In genomic region chr18:5582849-5583667, GRCh38 we compare ENCODE assay signal across 12 cellular contexts. TPM values are rescaled to one million over a fixed set of nuclear protein-coding genes. Genes with fewer than 3 reads are reported as not detected.
A peak's percentile ranks its signal among the peaks of the same experiment; 100 is the strongest.
DNase-seq lines count a peak whose midpoint lies in the region; ATAC-seq and TF ChIP-seq lines count a peak whose summit lies in the region.
"Had no signal": no experiment of that assay in that cellular context is flagged by ENCODE, and none has a peak within 500 bp of the region (broad histone marks: within the 10 kb centered on the region; RNA-seq: fewer than 3 reads in every experiment).

No MANE protein-coding gene starts in this region.

- ATAC-seq in gastroesophageal sphincter (peak; percentile 67), HG03354 (IDR thresholded peaks at IDR 0.05; ENCODE audit: poor library complexity, severe bottlenecking, unreplicated experiment) (no peak)
- ATAC-seq: left colon had no signal

- WGBS in gastroesophageal sphincter (ENCODE audit: low coverage in 1 of 2), 2 donors, result 36 to 38% methylated on average over 8 to 10 of the region's 10 CpGs
- WGBS in neuronal stem cell (ENCODE audit: extremely low coverage in 2 of 2, insufficient read length in 2 of 2, insufficient replicate concordance in 1 of 2), 2 donors, result no CpG with 5 or more reads among the region's 10 CpGs

- peak overlapping the region; percentile 89 for H3K18ac ChIP-seq in neuronal stem cell (ENCODE audit: low read length)

- no peak overlapping the region for H2AK5ac ChIP-seq in neuronal stem cell (ENCODE audit: low read depth, low read length)

- H3K36me3 ChIP-seq in gastroesophageal sphincter (no peaks in the 10 kb centered on the region), neuronal stem cell (replicated peaks in 1 of 2; ENCODE audit: control insufficient read depth in 2 of 2, insufficient read depth in 2 of 2, low read length in 2 of 2) (no peaks in the 10 kb centered on the region)
- H3K36me3 ChIP-seq: HAP-1 had no signal

- H3K4me3 ChIP-seq in AG04450 (ENCODE audit: low read depth, low read length) (no peak overlapping the region), gastroesophageal sphincter (no peak overlapping the region), neuronal stem cell (ENCODE audit: low read length in 2 of 2) (no peak overlapping the region)
- H3K4me3 ChIP-seq: HAP-1 had no signal

- no peak overlapping the region for H3K14ac ChIP-seq in neuronal stem cell (ENCODE audit: low read length)

- no peak overlapping the region for H2BK12ac ChIP-seq in neuronal stem cell (ENCODE audit: low read length)

- H3K27me3 ChIP-seq in AG04450 (ENCODE audit: control insufficient read depth, insufficient read depth, low read length) (no peaks in the 10 kb centered on the region), gastroesophageal sphincter (no peaks in the 10 kb centered on the region), neuronal stem cell (ENCODE audit: control insufficient read depth in 3 of 3, insufficient read depth in 3 of 3, low read depth in 1 of 3, low read length in 3 of 3) (no peaks in the 10 kb centered on the region)

- POLR2A ChIA-PET in AG04450 (lab: Yijun Ruan, JAX) (no interaction called here), GM10248 (lab: Yijun Ruan, JAX) (no interaction called here)

- H2BK15ac ChIP-seq in neuronal stem cell (ENCODE audit: low read length), result no peak overlapping the region

- peak overlapping the region; percentile 51 for H2AFZ ChIP-seq in neuronal stem cell (ENCODE audit: low read length)

- no peaks in the 10 kb centered on the region for H3K9me3 ChIP-seq in AG04450 (ENCODE audit: control insufficient read depth, insufficient read depth, low read length)
- H3K9me3 ChIP-seq in gastroesophageal sphincter, result no peaks in the 10 kb centered on the region
- no peaks in the 10 kb centered on the region for H3K9me3 ChIP-seq in neuronal stem cell (replicated peaks in 1 of 2; ENCODE audit: control insufficient read depth in 2 of 2, insufficient read depth in 1 of 2, low read depth in 1 of 2, low read length in 2 of 2)
- H3K9me3 ChIP-seq: HAP-1 had no signal

- H3K23ac ChIP-seq in neuronal stem cell (ENCODE audit: low read depth, low read length, poor library complexity), result no peak overlapping the region

- no peak for TF ChIP-seq EP300 in gastroesophageal sphincter (IDR thresholded peaks at IDR 0.05)

- no peak overlapping the region for H3K4ac ChIP-seq in neuronal stem cell (ENCODE audit: low read length)

- H3K27ac ChIP-seq in AG04450 (ENCODE audit: low read depth, low read length) (peak overlapping the region; percentile 48), gastroesophageal sphincter (peak overlapping the region in 3 of 4 donors; percentile 15 to 57 (median 37)), neuronal stem cell (replicated peaks; ENCODE audit: low read length) (no peak overlapping the region)

- no peak overlapping the region for H3K4me2 ChIP-seq in neuronal stem cell (ENCODE audit: insufficient read depth, low read length, poor library complexity, severe bottlenecking)

- CTCF ChIA-PET in AG04450 (lab: Charles Lee), result interaction anchor here (1.4 kb wide), 1 partner anchor 126 kb away, joined by 3 read pairs; no protein-coding TSS in a partner anchor
- CTCF ChIA-PET in GM10248 (lab: Yijun Ruan, JAX), result no interaction called here

- H3K9ac ChIP-seq in neuronal stem cell (ENCODE audit: low read depth, low read length, poor library complexity), result no peak overlapping the region

- TF ChIP-seq POLR2A in gastroesophageal sphincter (IDR thresholded peaks at IDR 0.05), result no peak

- H3K4me1 ChIP-seq in gastroesophageal sphincter (no peaks in the 10 kb centered on the region), neuronal stem cell (ENCODE audit: control insufficient read depth in 2 of 2, insufficient read depth in 1 of 2, low read depth in 1 of 2, low read length in 2 of 2) (peaks cover 1 to 9% of the 10 kb centered on the region in 2 donors)

- H4K8ac ChIP-seq in neuronal stem cell (ENCODE audit: low read depth, low read length), result no peak overlapping the region

- no peak overlapping the region for H2BK5ac ChIP-seq in neuronal stem cell (ENCODE audit: low read length)

- no peaks in the 10 kb centered on the region for H3K79me1 ChIP-seq in neuronal stem cell (ENCODE audit: low read depth, low read length)

- DNase-seq in AG04450 (ENCODE audit: low read depth, low spot score), result no peak
- DNase-seq in NCI-H460 (ENCODE audit: extremely low read depth, low read depth), result peak; percentile 66
- no peak for DNase-seq in neuronal stem cell (ENCODE audit: low spot score)
- DNase-seq in GM10248 (ENCODE audit: extremely low spot score), result no peak
- no peak for DNase-seq in DMS153 (lab: John Stamatoyannopoulos, UW)
- DNase-seq in midbrain (lab: John Stamatoyannopoulos, UW), result no peak
- DNase-seq: left colon, NCI-H1417 treated with DMSO at 0.1 percent for 48 hours, T-helper 2 cell had no signal

- TF ChIP-seq CTCF in AG04450 (IDR thresholded peaks at IDR 0.05; ENCODE audit: low read depth, low read length) (no peak), gastroesophageal sphincter (IDR thresholded peaks at IDR 0.05) (no peak), GM10248 (IDR thresholded peaks at IDR 0.05; ENCODE audit: control extremely low read depth, extremely low read depth, low read depth, missing control alignments) (no peak)

- H2BK120ac ChIP-seq in neuronal stem cell (ENCODE audit: low read depth, low read length), result no peak overlapping the region

- no peak overlapping the region for H4K91ac ChIP-seq in neuronal stem cell (ENCODE audit: low read depth, low read length, poor library complexity)

RNA-seq across cellular contexts. Expression of gene EPB41L3, which starts 39.3 kb away (rescaled TPM):
- 36.6 and 45.0 TPM in 2 replicates for polyA plus RNA-seq in AG04450 (2011; rRNA removed)
- 34.8 and 45.6 TPM in 2 replicates for polyA minus RNA-seq in AG04450 (2011; rRNA and poly(A)+ RNA removed)
- total RNA-seq in NCI-H460 (2014; rRNA removed; shearing (Covaris generic)), result 499 and 554 TPM in 2 replicates
- 418 and 480 TPM in 2 replicates for polyA plus RNA-seq in NCI-H460 (2014; cell fraction: nucleus; rRNA removed)
- total RNA-seq in gastroesophageal sphincter, result 10 to 100 TPM; 27.4 to 66.6 (median 43.4) TPM
- polyA plus RNA-seq in neuronal stem cell (2013, experiment 1 of 2), result 3.2 TPM
- polyA plus RNA-seq in neuronal stem cell (2013, experiment 2 of 2), result 3.1 TPM
